ENCODE assay signal across 1 cellular context in the genomic region with DNA sequence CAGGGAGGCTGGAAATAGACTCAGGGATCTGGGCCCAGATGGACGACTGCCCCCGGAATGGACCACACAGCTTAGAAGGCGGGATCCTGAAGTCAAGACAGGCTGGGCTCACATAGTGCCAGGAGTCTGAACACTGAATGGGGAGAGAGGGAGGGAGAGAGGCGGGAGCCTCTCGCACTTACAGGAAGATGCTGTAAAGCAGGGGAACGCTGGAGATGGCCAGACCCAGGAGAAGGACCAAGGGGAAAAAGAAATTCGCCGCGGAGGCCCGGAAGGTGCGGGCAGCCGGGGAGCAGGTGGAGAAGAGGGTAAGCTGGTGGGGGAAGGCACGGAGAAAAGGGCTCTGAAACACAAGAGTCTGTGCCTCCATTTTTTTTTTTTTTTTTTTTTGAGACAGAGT.
TF ChIP-seq lines count a peak whose summit lies in the region.

No MANE protein-coding gene starts in this region.

TF ChIP-seq in H1, 55 proteins besides CTCF, POLR2A, EP300 and RAD21:
- TF ChIP-seq RFX5 (IDR thresholded peaks at IDR 0.05; ENCODE audit: borderline replicate concordance, low read depth, low read length) (no peak), NANOG (IDR thresholded peaks at IDR 0.05; ENCODE audit: insufficient read depth, low read depth, low read length, poor library complexity, severe bottlenecking) (no peak), JUN (IDR thresholded peaks at IDR 0.05; ENCODE audit: low read depth, low read length) (no peak), BCL11A (IDR thresholded peaks at IDR 0.05; ENCODE audit: low read depth in 2 of 2, low read length in 2 of 2) (no peak), SP1 (IDR thresholded peaks at IDR 0.05; ENCODE audit: low read depth, low read length) (no peak), CBX5 (IDR thresholded peaks at IDR 0.05; ENCODE audit: low read depth, low read length) (no peak), GABPA (IDR thresholded peaks at IDR 0.05; ENCODE audit: borderline replicate concordance, insufficient read depth, low read length) (no peak), SIRT6 (IDR thresholded peaks at IDR 0.05; ENCODE audit: low read length) (no peak), ZNF274 (IDR thresholded peaks at IDR 0.05; ENCODE audit: borderline replicate concordance, extremely low read depth, low read length) (no peak), GTF2F1 (IDR thresholded peaks at IDR 0.05; ENCODE audit: borderline replicate concordance, low read depth, low read length) (no peak), SAP30 (IDR thresholded peaks at IDR 0.05; ENCODE audit: insufficient read depth, insufficient replicate concordance, low read length) (no peak), EGR1 (IDR thresholded peaks at IDR 0.05; ENCODE audit: borderline replicate concordance, low read depth, low read length) (no peak), NRF1 (IDR thresholded peaks at IDR 0.05; ENCODE audit: low read depth, low read length) (no peak), TCF12 (IDR thresholded peaks at IDR 0.05; ENCODE audit: low read depth, low read length) (no peak), PHF8 (conservative IDR thresholded peaks at IDR 0.05; ENCODE audit: low read depth, low read length) (no peak)
- TF ChIP-seq, protein P1, sequence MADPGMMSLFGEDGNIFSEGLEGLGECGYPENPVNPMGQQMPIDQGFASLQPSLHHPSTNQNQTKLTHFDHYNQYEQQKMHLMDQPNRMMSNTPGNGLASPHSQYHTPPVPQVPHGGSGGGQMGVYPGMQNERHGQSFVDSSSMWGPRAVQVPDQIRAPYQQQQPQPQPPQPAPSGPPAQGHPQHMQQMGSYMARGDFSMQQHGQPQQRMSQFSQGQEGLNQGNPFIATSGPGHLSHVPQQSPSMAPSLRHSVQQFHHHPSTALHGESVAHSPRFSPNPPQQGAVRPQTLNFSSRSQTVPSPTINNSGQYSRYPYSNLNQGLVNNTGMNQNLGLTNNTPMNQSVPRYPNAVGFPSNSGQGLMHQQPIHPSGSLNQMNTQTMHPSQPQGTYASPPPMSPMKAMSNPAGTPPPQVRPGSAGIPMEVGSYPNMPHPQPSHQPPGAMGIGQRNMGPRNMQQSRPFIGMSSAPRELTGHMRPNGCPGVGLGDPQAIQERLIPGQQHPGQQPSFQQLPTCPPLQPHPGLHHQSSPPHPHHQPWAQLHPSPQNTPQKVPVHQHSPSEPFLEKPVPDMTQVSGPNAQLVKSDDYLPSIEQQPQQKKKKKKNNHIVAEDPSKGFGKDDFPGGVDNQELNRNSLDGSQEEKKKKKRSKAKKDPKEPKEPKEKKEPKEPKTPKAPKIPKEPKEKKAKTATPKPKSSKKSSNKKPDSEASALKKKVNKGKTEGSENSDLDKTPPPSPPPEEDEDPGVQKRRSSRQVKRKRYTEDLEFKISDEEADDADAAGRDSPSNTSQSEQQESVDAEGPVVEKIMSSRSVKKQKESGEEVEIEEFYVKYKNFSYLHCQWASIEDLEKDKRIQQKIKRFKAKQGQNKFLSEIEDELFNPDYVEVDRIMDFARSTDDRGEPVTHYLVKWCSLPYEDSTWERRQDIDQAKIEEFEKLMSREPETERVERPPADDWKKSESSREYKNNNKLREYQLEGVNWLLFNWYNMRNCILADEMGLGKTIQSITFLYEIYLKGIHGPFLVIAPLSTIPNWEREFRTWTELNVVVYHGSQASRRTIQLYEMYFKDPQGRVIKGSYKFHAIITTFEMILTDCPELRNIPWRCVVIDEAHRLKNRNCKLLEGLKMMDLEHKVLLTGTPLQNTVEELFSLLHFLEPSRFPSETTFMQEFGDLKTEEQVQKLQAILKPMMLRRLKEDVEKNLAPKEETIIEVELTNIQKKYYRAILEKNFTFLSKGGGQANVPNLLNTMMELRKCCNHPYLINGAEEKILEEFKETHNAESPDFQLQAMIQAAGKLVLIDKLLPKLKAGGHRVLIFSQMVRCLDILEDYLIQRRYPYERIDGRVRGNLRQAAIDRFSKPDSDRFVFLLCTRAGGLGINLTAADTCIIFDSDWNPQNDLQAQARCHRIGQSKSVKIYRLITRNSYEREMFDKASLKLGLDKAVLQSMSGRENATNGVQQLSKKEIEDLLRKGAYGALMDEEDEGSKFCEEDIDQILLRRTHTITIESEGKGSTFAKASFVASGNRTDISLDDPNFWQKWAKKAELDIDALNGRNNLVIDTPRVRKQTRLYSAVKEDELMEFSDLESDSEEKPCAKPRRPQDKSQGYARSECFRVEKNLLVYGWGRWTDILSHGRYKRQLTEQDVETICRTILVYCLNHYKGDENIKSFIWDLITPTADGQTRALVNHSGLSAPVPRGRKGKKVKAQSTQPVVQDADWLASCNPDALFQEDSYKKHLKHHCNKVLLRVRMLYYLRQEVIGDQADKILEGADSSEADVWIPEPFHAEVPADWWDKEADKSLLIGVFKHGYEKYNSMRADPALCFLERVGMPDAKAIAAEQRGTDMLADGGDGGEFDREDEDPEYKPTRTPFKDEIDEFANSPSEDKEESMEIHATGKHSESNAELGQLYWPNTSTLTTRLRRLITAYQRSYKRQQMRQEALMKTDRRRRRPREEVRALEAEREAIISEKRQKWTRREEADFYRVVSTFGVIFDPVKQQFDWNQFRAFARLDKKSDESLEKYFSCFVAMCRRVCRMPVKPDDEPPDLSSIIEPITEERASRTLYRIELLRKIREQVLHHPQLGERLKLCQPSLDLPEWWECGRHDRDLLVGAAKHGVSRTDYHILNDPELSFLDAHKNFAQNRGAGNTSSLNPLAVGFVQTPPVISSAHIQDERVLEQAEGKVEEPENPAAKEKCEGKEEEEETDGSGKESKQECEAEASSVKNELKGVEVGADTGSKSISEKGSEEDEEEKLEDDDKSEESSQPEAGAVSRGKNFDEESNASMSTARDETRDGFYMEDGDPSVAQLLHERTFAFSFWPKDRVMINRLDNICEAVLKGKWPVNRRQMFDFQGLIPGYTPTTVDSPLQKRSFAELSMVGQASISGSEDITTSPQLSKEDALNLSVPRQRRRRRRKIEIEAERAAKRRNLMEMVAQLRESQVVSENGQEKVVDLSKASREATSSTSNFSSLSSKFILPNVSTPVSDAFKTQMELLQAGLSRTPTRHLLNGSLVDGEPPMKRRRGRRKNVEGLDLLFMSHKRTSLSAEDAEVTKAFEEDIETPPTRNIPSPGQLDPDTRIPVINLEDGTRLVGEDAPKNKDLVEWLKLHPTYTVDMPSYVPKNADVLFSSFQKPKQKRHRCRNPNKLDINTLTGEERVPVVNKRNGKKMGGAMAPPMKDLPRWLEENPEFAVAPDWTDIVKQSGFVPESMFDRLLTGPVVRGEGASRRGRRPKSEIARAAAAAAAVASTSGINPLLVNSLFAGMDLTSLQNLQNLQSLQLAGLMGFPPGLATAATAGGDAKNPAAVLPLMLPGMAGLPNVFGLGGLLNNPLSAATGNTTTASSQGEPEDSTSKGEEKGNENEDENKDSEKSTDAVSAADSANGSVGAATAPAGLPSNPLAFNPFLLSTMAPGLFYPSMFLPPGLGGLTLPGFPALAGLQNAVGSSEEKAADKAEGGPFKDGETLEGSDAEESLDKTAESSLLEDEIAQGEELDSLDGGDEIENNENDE (IDR thresholded peaks at IDR 0.05; ENCODE audit: insufficient replicate concordance, low read length): no peak
